In the genomic region with DNA sequence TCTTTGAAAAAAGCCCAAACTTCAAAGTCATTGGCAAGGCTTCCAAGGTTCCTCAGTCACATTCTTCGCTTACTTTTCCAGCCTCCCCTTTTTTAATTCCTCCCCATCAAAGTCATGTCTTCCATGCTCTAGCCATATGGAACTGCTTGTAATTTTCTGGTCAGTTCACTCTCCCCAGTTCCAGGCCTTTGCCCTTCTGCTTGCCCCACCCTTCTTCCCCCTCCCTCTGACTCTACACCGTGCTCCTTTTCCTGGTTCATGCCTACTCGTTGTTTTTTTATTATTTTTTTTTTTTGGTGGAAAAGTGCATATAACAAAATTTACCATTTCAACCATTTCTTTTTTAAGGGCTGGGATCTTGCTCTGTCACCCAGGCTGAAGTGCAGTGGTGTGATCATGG, we compare ENCODE assay signal across 33 cellular contexts.
"Had no signal": no experiment of that assay in that cellular context is flagged by ENCODE, and none has a peak within 500 bp of the region (broad histone marks: within the 10 kb centered on the region; RNA-seq: fewer than 3 reads in every experiment).

No MANE protein-coding gene starts in this region.

- H3K4me1 ChIP-seq: adrenal gland, breast epithelium had no signal

- ATAC-seq: activated CD8-positive, alpha-beta T cell treated with anti-CD3 and anti-CD28 coated beads for 36 hours; activated naive CD4-positive, alpha-beta T cell treated with anti-CD3 and anti-CD28 coated beads, Interleukin-2, amount 50 U/mL, for 72 hours; activated T-cell treated with anti-CD3 and anti-CD28 coated beads, Interleukin-2, amount 50 U/mL, for 4 hours; activated T-cell treated with anti-CD3 and anti-CD28 coated beads, Interleukin-2, amount 50 U/mL, for 72 hours; activated T-helper 17 cell treated with anti-CD3 and anti-CD28 coated beads, Interleukin-2, amount 50 U/mL, for 72 hours; body of pancreas had no signal

- H3K36me3 ChIP-seq: adrenal gland, brain microvascular endothelial cell, breast epithelium had no signal

- H3K27me3 ChIP-seq: adrenal gland, body of pancreas, brain microvascular endothelial cell, breast epithelium had no signal

- H3K9me3 ChIP-seq: adrenal gland, body of pancreas, breast epithelium had no signal

- DNase-seq: activated B cell treated with CpG ODN at 0.5 μM for 24 hours; activated CD4-positive, alpha-beta memory T cell treated with anti-CD3 and anti-CD28 coated beads for 36 hours; activated CD4-positive, alpha-beta T cell treated with anti-CD3 and anti-CD28 coated beads for 4 hours; activated CD4-positive, alpha-beta T cell treated with anti-CD3 and anti-CD28 coated beads, Interleukin-2, amount 10 ng/mL, durations not matched to agents 24 days and 14 days; activated CD4-positive, alpha-beta T cell treated with anti-CD3 and anti-CD28 coated beads, Interleukin-2, amount 50 U/mL, for 1 hour; activated CD4-positive, alpha-beta T cell treated with anti-CD3 and anti-CD28 coated beads, Interleukin-2, amount 50 U/mL, for 4 hours; activated CD4-positive, CD25-positive, alpha-beta regulatory T cell treated with anti-CD3 and anti-CD28 coated beads, Interleukin-2, amount 50 U/mL, for 72 hours; activated CD8-positive, alpha-beta memory T cell treated with anti-CD3 and anti-CD28 coated beads, Interleukin-2, amount 50 U/mL, for 4 hours; activated CD8-positive, alpha-beta T cell treated with anti-CD3 and anti-CD28 coated beads for 36 hours; activated effector memory CD4-positive, alpha-beta T cell treated with anti-CD3 and anti-CD28 coated beads, Interleukin-2, amount 50 U/mL, for 16 hours; activated gamma-delta T cell treated with Interleukin-2 at 50 U/mL for 16 hours; activated naive CD4-positive, alpha-beta T cell; activated naive CD4-positive, alpha-beta T cell treated with anti-CD3 and anti-CD28 coated beads for 36 hours; activated naive CD4-positive, alpha-beta T cell treated with anti-CD3 and anti-CD28 coated beads, Interleukin-2, amount 50 U/mL, for 16 hours; activated naive CD8-positive, alpha-beta T cell treated with anti-CD3 and anti-CD28 coated beads for 36 hours; activated T-cell treated with anti-CD3 and anti-CD28 coated beads for 4 hours; activated T-cell treated with anti-CD3 and anti-CD28 coated beads, Interleukin-2, amount 50 U/mL, for 1 hour; activated T-cell treated with anti-CD3 and anti-CD28 coated beads, Interleukin-2, amount 50 U/mL, for 4 hours; activated T-cell treated with anti-CD3 and anti-CD28 coated beads, Interleukin-2, amount 50 U/mL, for 72 hours; adrenal gland; amniotic stem cell; aorta; body of pancreas; brain microvascular endothelial cell; central memory CD4-positive, alpha-beta T cell; SW 1271; T-helper 1 cell; T-helper 2 cell; T-helper 9 cell had no signal

- H3K4me3 ChIP-seq: adrenal gland, body of pancreas, breast epithelium had no signal

- H3K27ac ChIP-seq: adrenal gland, body of pancreas, brain microvascular endothelial cell, breast epithelium, VCaP had no signal
